In genomic region chr14:93112891-93113677, GRCh38 we compare ENCODE assay signal across 7 cellular contexts. TPM values are rescaled to one million over a fixed set of nuclear protein-coding genes. Genes with fewer than 3 reads are reported as not detected.
DNase-seq lines count a peak whose midpoint lies in the region; ATAC-seq and TF ChIP-seq lines count a peak whose summit lies in the region.

No MANE protein-coding gene starts in this region.

- no peaks in the 10 kb centered on the region for H3K36me3 ChIP-seq in ascending aorta
- no peaks in the 10 kb centered on the region for H3K36me3 ChIP-seq in hepatocyte (replicated peaks; ENCODE audit: insufficient read depth, low read depth)

- H3K9me3 ChIP-seq in T-helper 17 cell (ENCODE audit: control insufficient read depth, low read length, poor library complexity, severe bottlenecking): no peaks in the 10 kb centered on the region
- H3K9me3 ChIP-seq in ascending aorta: no peaks in the 10 kb centered on the region
- no peaks in the 10 kb centered on the region for H3K9me3 ChIP-seq in hepatocyte (ENCODE audit: low read depth)

- H3K27ac ChIP-seq in ascending aorta (peak overlapping the region; percentile 62 to 100), hepatocyte (peak overlapping the region; percentile 91)

- no peaks in the 10 kb centered on the region for H3K27me3 Mint-ChIP-seq in T-helper 17 cell

- H2AFZ ChIP-seq in hepatocyte: no peak overlapping the region

- H3K27me3 ChIP-seq in ascending aorta (no peaks in the 10 kb centered on the region), hepatocyte (no peaks in the 10 kb centered on the region)

- WGBS in hepatocyte (ENCODE audit: low lambda C conversion rate, missing lambda C conversion rate): 23% methylated on average over 15 of the region's 15 CpGs

- peaks cover 9 to 28% of the 10 kb centered on the region in 2 donors for H3K4me1 ChIP-seq in ascending aorta
- H3K4me1 ChIP-seq in hepatocyte (ENCODE audit: insufficient read depth): peaks cover 18% of the 10 kb centered on the region

- peak overlapping the region; percentile 88 for H3K4me3 Mint-ChIP-seq in T-helper 17 cell

- ATAC-seq in T-helper 17 cell (peak; percentile 50), HG02798 (IDR thresholded peaks at IDR 0.05; ENCODE audit: poor library complexity, unreplicated experiment) (no peak)

- peak overlapping the region; percentile 69 for H3K4me2 ChIP-seq in hepatocyte

- H3K27ac Mint-ChIP-seq in T-helper 17 cell: peak overlapping the region; percentile 81

- DNase-seq in GM13976 (ENCODE audit: low spot score) (peak; percentile 76), NCI-H1092 (lab: John Stamatoyannopoulos, UW) (peak; percentile 52), T-helper 17 cell (peak; percentile 57 to 65 (median 62)), ascending aorta (ENCODE audit: low spot score in 2 of 2) (peak; percentile 28 to 91), hepatocyte (ENCODE audit: low spot score) (peak; percentile 93), retinal pigment epithelial cell (ENCODE audit: low read depth) (no peak)

- in situ Hi-C loops in GM13976 (cut with MboI; ENCODE audit: low sequenced_read_pairs, unreplicated experiment): no loop called here

- H3K4me3 ChIP-seq in ascending aorta (peak overlapping the region; percentile 46 to 99), hepatocyte (peak overlapping the region; percentile 80), retinal pigment epithelial cell (ENCODE audit: low read length) (peak overlapping the region; percentile 7)

- H3K4me1 Mint-ChIP-seq in T-helper 17 cell: peaks cover 21% of the 10 kb centered on the region

- H3K36me3 Mint-ChIP-seq in T-helper 17 cell (ENCODE audit: low read depth): no peaks in the 10 kb centered on the region

- H4K20me1 ChIP-seq in hepatocyte (ENCODE audit: insufficient read depth, poor library complexity, severe bottlenecking): peaks cover 19% of the 10 kb centered on the region

- peak; percentile 58 for TF ChIP-seq CTCF in GM13976 (IDR thresholded peaks at IDR 0.05; ENCODE audit: borderline replicate concordance, control extremely low read depth, extremely low read depth, insufficient read depth, missing control alignments)
- peak; percentile 44 to 80 (median 63) for TF ChIP-seq CTCF in ascending aorta (IDR thresholded peaks at IDR 0.05)
- TF ChIP-seq CTCF in hepatocyte (IDR thresholded peaks at IDR 0.05; ENCODE audit: poor library complexity): peak; percentile 74
- peak; percentile 78 for TF ChIP-seq CTCF in retinal pigment epithelial cell (conservative IDR thresholded peaks at IDR 0.05; ENCODE audit: low read depth, low read length)

- intact Hi-C loops in ascending aorta (cut with DNase I): loop anchor here (5.0 kb wide), 3 partner anchors 71 to 141 kb away; no protein-coding TSS in a partner anchor

- no peaks in the 10 kb centered on the region for H3K9me2 ChIP-seq in hepatocyte (replicated peaks; ENCODE audit: insufficient read depth)

- peaks cover 61% of the 10 kb centered on the region for H3K79me2 ChIP-seq in hepatocyte

RNA-seq across cellular contexts. Expression of gene ITPK1, which starts 2.6 kb away (rescaled TPM):
- total RNA-seq in T-helper 17 cell (10 to 100 TPM; 29.4 to 36.1 TPM), ascending aorta (85.3 TPM), hepatocyte (55.9 and 66.7 TPM in 2 replicates)
- 47.4 and 49.8 TPM in 2 replicates for polyA plus RNA-seq in hepatocyte

Comparison
In these comparisons a context has a peak if more than half of its experiments do, and no peak if none do; other contexts are left out.
1. H3K4me3 ChIP-seq: peak in every context shown above with its lines; median percentile 80 in hepatocyte; 72 in ascending aorta; 7 in retinal pigment epithelial cell.